Comparison of ENCODE assay signal across 1 cellular context in genomic region chr2:197028633-197029032, GRCh38.
TF ChIP-seq lines count a peak whose summit lies in the region.

No MANE protein-coding gene starts in this region.

TF ChIP-seq in endothelial cell of umbilical vein, 7 proteins besides CTCF, POLR2A, EP300 and RAD21:
- TF ChIP-seq JUN (IDR thresholded peaks at IDR 0.05; ENCODE audit: borderline replicate concordance, insufficient read depth, insufficient read length, low read depth) (no peak), POLR2AphosphoS5 (IDR thresholded peaks at IDR 0.05; ENCODE audit: insufficient read depth, low read depth, low read length) (no peak), MYC (IDR thresholded peaks at IDR 0.05; ENCODE audit: low read depth, low read length) (no peak), FOS (IDR thresholded peaks at IDR 0.05; ENCODE audit: borderline replicate concordance, insufficient read depth, low read length) (no peak), MAX (IDR thresholded peaks at IDR 0.05; ENCODE audit: insufficient read depth, insufficient read length) (no peak)
